Comparison of ENCODE assay signal across 20 cellular contexts in the genomic region with DNA sequence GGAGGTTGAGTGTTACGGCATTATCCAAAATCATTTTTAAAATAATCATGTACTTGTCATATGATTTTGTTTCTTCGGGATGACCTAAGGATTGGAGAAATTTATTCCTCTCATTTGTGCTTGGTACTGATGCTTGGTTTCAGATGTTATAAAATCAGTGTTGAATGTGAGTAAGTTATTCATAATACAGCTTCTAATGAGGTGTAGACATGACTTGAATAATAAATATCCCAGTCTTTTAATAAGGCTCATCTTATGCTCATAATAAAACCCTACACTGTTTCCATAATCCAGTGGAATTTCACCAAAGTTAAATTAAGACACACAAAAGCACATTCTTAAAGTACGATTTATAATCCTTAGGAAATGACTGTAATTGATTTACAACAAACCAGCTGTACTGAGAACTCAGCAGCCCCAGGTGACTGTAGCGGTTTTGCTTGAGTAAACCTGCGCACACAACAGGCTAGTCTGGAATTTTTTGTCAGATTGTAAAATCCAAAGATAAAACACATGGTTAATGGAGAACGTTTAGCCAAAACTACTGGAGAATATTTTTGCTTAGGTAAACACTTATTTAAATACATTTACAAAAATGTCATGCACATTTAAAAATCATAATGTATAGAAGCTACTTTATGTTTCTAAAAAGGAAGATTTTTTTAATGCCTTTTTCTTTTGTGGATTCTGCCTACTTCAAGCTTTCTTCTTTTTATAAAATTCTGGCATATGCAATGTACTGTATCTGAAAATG.
DNase-seq lines count a peak whose midpoint lies in the region; FAIRE-seq and TF ChIP-seq lines count a peak whose summit lies in the region.
"Had no signal": no experiment of that assay in that cellular context is flagged by ENCODE, and none has a peak within 500 bp of the region (broad histone marks: within the 10 kb centered on the region; RNA-seq: fewer than 3 reads in every experiment).

No MANE protein-coding gene starts in this region.

- TF ChIP-seq CTCF in D721Med (IDR thresholded peaks at IDR 0.05; ENCODE audit: insufficient read depth, missing control alignments) (no peak), CD14-positive monocyte (IDR thresholded peaks at IDR 0.05) (no peak)

- peak; percentile 58 for FAIRE-seq in D721Med (lab: Jason Lieb, UNC)
- FAIRE-seq in islet of Langerhans (lab: Jason Lieb, UNC), result peak; percentile 24
- FAIRE-seq: GM12891, K562 had no signal

- H3K9me3 Mint-ChIP-seq in CD14-positive monocyte, result no peaks in the 10 kb centered on the region
- H3K9me3 Mint-ChIP-seq: H9 had no signal

- H3K27me3 Mint-ChIP-seq in CD14-positive monocyte (ENCODE audit: low read depth in 3 of 3), result peaks cover 0 to 1% (median 0%) of the 10 kb centered on the region in 3 donors
- H3K27me3 Mint-ChIP-seq: CD4-positive, alpha-beta memory T cell had no signal

- no peaks in the 10 kb centered on the region for H3K36me3 Mint-ChIP-seq in CD14-positive monocyte
- H3K36me3 Mint-ChIP-seq: CD4-positive, alpha-beta memory T cell had no signal

- intact Hi-C loops in CD14-positive monocyte (cut with micrococcal nuclease), result no loop called here

- no peak overlapping the region for H3K4me3 Mint-ChIP-seq in CD14-positive monocyte
- H3K4me3 Mint-ChIP-seq: CD4-positive, alpha-beta memory T cell; H9; HFFc6 had no signal

- no peak for DNase-seq in D721Med (ENCODE audit: insufficient read length, low spot score)
- DNase-seq in NCI-H526 treated with DMSO at 0.1 percent for 48 hours (lab: John Stamatoyannopoulos, UW), result peak; percentile 4
- peak; percentile 77 for DNase-seq in renal cortical epithelial cell (ENCODE audit: low read depth)
- DNase-seq in stimulated activated CD4-positive, alpha-beta T cell treated with anti-CD3 and anti-CD28 coated beads, Interleukin-4, amount 100 ng/mL, for 1 hour, result no peak
- no peak for DNase-seq in H4 (ENCODE audit: low spot score)
- DNase-seq in CD14-positive monocyte (ENCODE audit: low spot score), result no peak
- DNase-seq: Caco-2; CD4-positive, alpha-beta memory T cell; DMS153; H9; HFFc6; MG63; NCI-H2081 treated with DMSO at 0.1 percent for 48 hours; NCI-H510A; NCI-H748 treated with DMSO at 0.1 percent for 48 hours; Peyer's patch; SJCRH30 had no signal

- no peak overlapping the region for H3K27ac Mint-ChIP-seq in CD14-positive monocyte
- H3K27ac Mint-ChIP-seq: CD4-positive, alpha-beta memory T cell; H9; HFFc6 had no signal

- no peaks in the 10 kb centered on the region for H3K4me1 Mint-ChIP-seq in CD14-positive monocyte
- H3K4me1 Mint-ChIP-seq: CD4-positive, alpha-beta memory T cell had no signal

Comparison
In these comparisons a context has a peak if more than half of its experiments do, and no peak if none do; other contexts are left out.
1. DNase-seq: peak in NCI-H526 treated with DMSO at 0.1 percent for 48 hours (single experiment) and renal cortical epithelial cell (single experiment); none in D721Med (single experiment), stimulated activated CD4-positive, alpha-beta T cell treated with anti-CD3 and anti-CD28 coated beads, Interleukin-4, amount 100 ng/mL, for 1 hour (single experiment), H4 (single experiment) and CD14-positive monocyte (single experiment).